Comparison of ENCODE assay signal across 34 cellular contexts in genomic region chr5:62616615-62617277, GRCh38.
"Had no signal": no experiment of that assay in that cellular context is flagged by ENCODE, and none has a peak within 500 bp of the region (broad histone marks: within the 10 kb centered on the region; RNA-seq: fewer than 3 reads in every experiment).

No MANE protein-coding gene starts in this region.

- FAIRE-seq: RCC 7860 had no signal

- H3K9me3 ChIP-seq: MG63 had no signal

- H3K27me3 ChIP-seq: brain microvascular endothelial cell, MG63 had no signal

- H3K4me2 ChIP-seq: PC-9 had no signal

- ATAC-seq: activated CD8-positive, alpha-beta T cell treated with anti-CD3 and anti-CD28 coated beads for 36 hours; activated T-cell treated with anti-CD3 and anti-CD28 coated beads, Interleukin-2, amount 50 U/mL, for 72 hours; activated T-helper 17 cell treated with anti-CD3 and anti-CD28 coated beads, Interleukin-2, amount 50 U/mL, for 72 hours had no signal

- H2AFZ ChIP-seq: PC-9 had no signal

- H3K36me3 ChIP-seq: brain microvascular endothelial cell, MG63 had no signal

- H3K4me3 ChIP-seq: MG63, PC-9 had no signal

- DNase-seq: activated B cell treated with CpG ODN at 0.5 μM for 24 hours; activated CD4-positive, alpha-beta T cell treated with anti-CD3 and anti-CD28 coated beads for 4 hours; activated CD4-positive, alpha-beta T cell treated with anti-CD3 and anti-CD28 coated beads, Interleukin-2, amount 50 U/mL, for 4 hours; activated CD4-positive, CD25-positive, alpha-beta regulatory T cell treated with anti-CD3 and anti-CD28 coated beads, Interleukin-2, amount 50 U/mL, for 72 hours; activated CD8-positive, alpha-beta T cell treated with anti-CD3 and anti-CD28 coated beads for 36 hours; activated effector memory CD4-positive, alpha-beta T cell treated with anti-CD3 and anti-CD28 coated beads, Interleukin-2, amount 50 U/mL, for 16 hours; activated naive CD4-positive, alpha-beta T cell; activated naive CD4-positive, alpha-beta T cell treated with anti-CD3 and anti-CD28 coated beads, Interleukin-2, amount 50 U/mL, for 16 hours; activated naive CD8-positive, alpha-beta T cell treated with anti-CD3 and anti-CD28 coated beads for 36 hours; activated T-cell treated with anti-CD3 and anti-CD28 coated beads, Interleukin-2, amount 50 U/mL, for 1 hour; activated T-cell treated with anti-CD3 and anti-CD28 coated beads, Interleukin-2, amount 50 U/mL, for 72 hours; amniotic stem cell; aorta; brain microvascular endothelial cell; Kasumi-1; KG1; MG63; MV-4-11; NCI-H1092; NCI-H1436 treated with DMSO at 0.1 percent for 48 hours; NCI-H1694 treated with DMSO at 0.1 percent for 48 hours; NCI-H2029 treated with DMSO at 0.1 percent for 48 hours; NCI-H2107; NCI-H345; NCI-H524 treated with DMSO at 0.1 percent for 48 hours; PC-9; Right ventricle myocardium superior; SW 1271; T-helper 1 cell; T-helper 2 cell; T-helper 9 cell had no signal

- H3K27ac ChIP-seq: brain microvascular endothelial cell, PC-9, VCaP had no signal
